In the genomic region with DNA sequence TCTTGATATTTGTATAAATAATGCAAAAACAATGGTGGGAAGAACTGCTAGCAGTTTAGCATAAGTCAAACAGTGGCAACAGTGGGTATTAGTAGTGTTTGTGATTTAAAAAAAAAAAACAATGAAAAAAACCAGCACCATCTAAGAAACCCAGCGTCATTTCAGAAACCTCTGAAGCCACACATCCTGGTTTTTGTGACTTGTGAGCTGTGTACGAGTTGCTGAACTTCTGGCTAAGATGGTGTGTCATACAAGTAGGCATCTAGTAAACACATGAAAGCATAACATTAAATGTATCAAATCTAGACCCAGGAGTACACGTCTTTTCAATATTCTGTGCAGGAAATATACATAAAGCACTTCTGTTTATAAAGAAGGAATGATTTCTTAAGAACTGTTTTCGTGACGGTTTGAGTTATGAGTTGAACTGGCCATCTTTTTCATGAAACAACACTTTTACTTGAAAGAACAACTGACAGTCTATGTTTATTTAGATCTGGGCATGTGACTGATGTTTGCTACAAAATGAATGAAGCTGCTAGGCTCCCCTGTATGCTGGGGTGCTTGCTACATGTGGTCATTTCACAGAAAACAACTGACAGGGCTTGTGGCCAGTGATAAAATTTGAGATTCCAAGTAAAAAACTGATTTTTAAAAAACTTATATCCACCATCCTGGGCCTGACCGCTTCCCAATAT, we compare ENCODE assay signal across 17 cellular contexts.
DNase-seq lines count a peak whose midpoint lies in the region; ATAC-seq, FAIRE-seq and TF ChIP-seq lines count a peak whose summit lies in the region.
"Had no signal": no experiment of that assay in that cellular context is flagged by ENCODE, and none has a peak within 500 bp of the region (broad histone marks: within the 10 kb centered on the region; RNA-seq: fewer than 3 reads in every experiment).

No MANE protein-coding gene starts in this region.

- H3K27me3 Mint-ChIP-seq in activated naive CD8-positive, alpha-beta T cell, result no peaks in the 10 kb centered on the region
- no peaks in the 10 kb centered on the region for H3K27me3 Mint-ChIP-seq in activated naive CD8-positive, alpha-beta T cell treated with anti-CD3 and anti-CD28 coated beads for 36 hours

- in situ Hi-C loops in GM12878 (cut with MboI), result loop anchor here (10.0 kb wide), 1 partner anchor 576 kb away; no protein-coding TSS in a partner anchor

- no peak for DNase-seq in activated naive CD8-positive, alpha-beta T cell treated with anti-CD3 and anti-CD28 coated beads for 36 hours
- DNase-seq in OCI-LY7 (ENCODE audit: low spot score) (no peak), GM12878 (ENCODE audit: low read depth, low spot score) (no peak), globus pallidus (ENCODE audit: low spot score) (no peak), HT-29 (ENCODE audit: low spot score) (no peak), urothelium cell line (ENCODE audit: low spot score) (no peak)
- peak in 1 of 2 donors; percentile 71 for DNase-seq in stimulated activated effector memory CD8-positive, alpha-beta T cell treated with anti-CD3 and anti-CD28 coated beads, Interleukin-12 subunit alpha, Interleukin-12 subunit beta, amount 100 ng/mL, for 72 hours (ENCODE audit: low spot score in 2 of 2)
- DNase-seq: cerebellar nuclear complex; effector CD4-positive, alpha-beta T cell; H9; NCI-H1048; NCI-H2029 treated with DMSO at 0.1 percent for 48 hours; NCI-H510A treated with DMSO at 0.1 percent for 48 hours; right cardiac atrium; testis had no signal

- TF ChIP-seq EP300 in GM12878 (IDR thresholded peaks at IDR 0.05; ENCODE audit: borderline replicate concordance in 1 of 2, control insufficient read depth in 1 of 2, low read depth in 2 of 2, low read length in 2 of 2), result no peak

- no peaks in the 10 kb centered on the region for H3K4me1 ChIP-seq in OCI-LY7 (ENCODE audit: insufficient read depth, low read length, poor library complexity, severe bottlenecking)
- 0 out of 2 replicates have a peak, but pooled peaks cover 2% of the 10 kb centered on the region for H3K4me1 ChIP-seq in GM12878 (ENCODE audit: control insufficient read depth, insufficient read depth, low read length)
- H3K4me1 ChIP-seq: testis had no signal

- H3K4me1 Mint-ChIP-seq in activated naive CD8-positive, alpha-beta T cell (ENCODE audit: low read depth), result peaks cover 61% of the 10 kb centered on the region
- H3K4me1 Mint-ChIP-seq in activated naive CD8-positive, alpha-beta T cell treated with anti-CD3 and anti-CD28 coated beads for 36 hours, result peaks cover 62% of the 10 kb centered on the region
- H3K4me1 Mint-ChIP-seq in stimulated activated effector memory CD8-positive, alpha-beta T cell treated with anti-CD3 and anti-CD28 coated beads, Interleukin-12 subunit alpha, Interleukin-12 subunit beta, amount 100 ng/mL, for 72 hours, result peaks cover 54% of the 10 kb centered on the region

- no peak for TF ChIP-seq CTCF in OCI-LY7 (conservative IDR thresholded peaks at IDR 0.05; ENCODE audit: low read length)
- no peak for TF ChIP-seq CTCF in GM12878 (IDR thresholded peaks at IDR 0.05 in 2 of 3, conservative IDR thresholded peaks at IDR 0.05 in 1 of 3; ENCODE audit: control insufficient read depth in 2 of 3, extremely low read depth in 1 of 3, insufficient read depth in 1 of 3, low read depth in 3 of 3, low read length in 3 of 3)

- RAD21 ChIA-PET in GM12878 (lab: Charles Lee; ENCODE audit: unreplicated experiment), result no interaction called here

- peak; percentile 56 for ATAC-seq in GM12878
- ATAC-seq in stimulated activated effector memory CD8-positive, alpha-beta T cell treated with anti-CD3 and anti-CD28 coated beads, Interleukin-12 subunit alpha, Interleukin-12 subunit beta, amount 100 ng/mL, for 72 hours, result peak; percentile 98
- ATAC-seq: right cardiac atrium, Right ventricle myocardium inferior had no signal

- POLR2A ChIA-PET in OCI-LY7 (lab: Charles Lee), result no interaction called here
- POLR2A ChIA-PET in GM12878 (lab: Charles Lee), result no interaction called here

- intact Hi-C loops in OCI-LY7 (cut with micrococcal nuclease; ENCODE audit: unreplicated experiment), result loop anchor here (10.0 kb wide), 1 partner anchor 494 kb away; no protein-coding TSS in a partner anchor
- intact Hi-C loops in GM12878 (cut with micrococcal nuclease; ENCODE audit: unreplicated experiment), result loop anchor here (10.0 kb wide), 2 partner anchors 494 to 576 kb away; no protein-coding TSS in a partner anchor

- no peaks in the 10 kb centered on the region for H4K20me1 ChIP-seq in OCI-LY7 (ENCODE audit: insufficient read depth, low read length)
- no peaks in the 10 kb centered on the region for H4K20me1 ChIP-seq in GM12878 (ENCODE audit: control insufficient read depth, insufficient read depth)

- H3K36me3 ChIP-seq in OCI-LY7 (ENCODE audit: insufficient read depth, low read length), result peaks cover 25% of the 10 kb centered on the region; the same call in 1 of the 2 replicates
- H3K36me3 ChIP-seq in GM12878 (ENCODE audit: control insufficient read depth in 2 of 2, insufficient read depth in 2 of 2, low read length in 1 of 2), result peaks cover 12 to 46% of the 10 kb centered on the region in 2 experiments

- H3K4me3 Mint-ChIP-seq in activated naive CD8-positive, alpha-beta T cell, result peak overlapping the region; percentile 17
- H3K4me3 Mint-ChIP-seq in activated naive CD8-positive, alpha-beta T cell treated with anti-CD3 and anti-CD28 coated beads for 36 hours, result no peak overlapping the region
- peak overlapping the region; percentile 19 for H3K4me3 Mint-ChIP-seq in stimulated activated effector memory CD8-positive, alpha-beta T cell treated with anti-CD3 and anti-CD28 coated beads, Interleukin-12 subunit alpha, Interleukin-12 subunit beta, amount 100 ng/mL, for 72 hours
- H3K4me3 Mint-ChIP-seq: H9 had no signal

- H3K4me3 ChIP-seq in OCI-LY7 (ENCODE audit: low read depth, low read length, poor library complexity, severe bottlenecking) (no peak overlapping the region), GM12878 (no peak overlapping the region)
- H3K4me3 ChIP-seq: testis had no signal

- no peak for FAIRE-seq in GM12878 (lab: Jason Lieb, UNC)
- no peak for FAIRE-seq in urothelium cell line (lab: Jason Lieb, UNC)

- 19% methylated on average over 6 of the region's 6 CpGs for WGBS in GM12878 (ENCODE audit: insufficient coverage, insufficient replicate concordance, low lambda C conversion rate, missing lambda C conversion rate)

- SMC1A ChIA-PET in GM12878 (lab: Charles Lee; ENCODE audit: uncharacterized antibody, unreplicated experiment), result interaction anchor here (0.6 to 0.7 kb wide), 2 partner anchors 9 to 1196 kb away, joined by 3 read pairs; no protein-coding TSS in a partner anchor

- CTCF ChIA-PET in OCI-LY7 (lab: Charles Lee; ENCODE audit: unreplicated experiment) (no interaction called here), GM12878 (lab: Yijun Ruan, JAX) (no interaction called here)

- TF ChIP-seq POLR2A in GM12878 (IDR thresholded peaks at IDR 0.05; ENCODE audit: low read depth, low read length), result no peak

- H3K27ac ChIP-seq in OCI-LY7 (ENCODE audit: low read depth, low read length, poor library complexity, severe bottlenecking) (no peak overlapping the region), GM12878 (ENCODE audit: control insufficient read depth, insufficient read depth) (no peak overlapping the region)
- H3K27ac ChIP-seq: testis had no signal

- H3K4me2 ChIP-seq in OCI-LY7 (ENCODE audit: low read length) (no peak overlapping the region), GM12878 (ENCODE audit: control insufficient read depth, insufficient read depth) (no peak overlapping the region)

- H3K9me3 Mint-ChIP-seq in activated naive CD8-positive, alpha-beta T cell (ENCODE audit: low read depth), result no peaks in the 10 kb centered on the region
- H3K9me3 Mint-ChIP-seq in activated naive CD8-positive, alpha-beta T cell treated with anti-CD3 and anti-CD28 coated beads for 36 hours, result no peaks in the 10 kb centered on the region
- H3K9me3 Mint-ChIP-seq in stimulated activated effector memory CD8-positive, alpha-beta T cell treated with anti-CD3 and anti-CD28 coated beads, Interleukin-12 subunit alpha, Interleukin-12 subunit beta, amount 100 ng/mL, for 72 hours, result no peaks in the 10 kb centered on the region

- H3K9me2 ChIP-seq in OCI-LY7 (ENCODE audit: insufficient read depth, low read length), result no peaks in the 10 kb centered on the region

- no peaks in the 10 kb centered on the region for H3K27me3 ChIP-seq in GM12878 (replicated peaks in 1 of 2; ENCODE audit: control insufficient read depth in 2 of 2, insufficient read depth in 2 of 2, low read length in 1 of 2)
- H3K27me3 ChIP-seq: testis had no signal

- H3K36me3 Mint-ChIP-seq in activated naive CD8-positive, alpha-beta T cell, result peaks cover 6% of the 10 kb centered on the region
- H3K36me3 Mint-ChIP-seq in activated naive CD8-positive, alpha-beta T cell treated with anti-CD3 and anti-CD28 coated beads for 36 hours, result peaks cover 49% of the 10 kb centered on the region
- H3K36me3 Mint-ChIP-seq in stimulated activated effector memory CD8-positive, alpha-beta T cell treated with anti-CD3 and anti-CD28 coated beads, Interleukin-12 subunit alpha, Interleukin-12 subunit beta, amount 100 ng/mL, for 72 hours, result peaks cover 99% of the 10 kb centered on the region

- BruUV-seq in OCI-LY7 (replicated peaks; lab: Mats Ljungman, UMichigan) (TSS peak; percentile 22), GM12878 (replicated peaks; lab: Mats Ljungman, UMichigan) (TSS peak; percentile 2)

- no peak for TF ChIP-seq RAD21 in GM12878 (IDR thresholded peaks at IDR 0.05; ENCODE audit: insufficient read depth, low read depth, low read length)

- no peak overlapping the region for H3K9ac ChIP-seq in GM12878 (ENCODE audit: control insufficient read depth, insufficient read depth, low read length)

- H3K9me3 ChIP-seq in OCI-LY7 (ENCODE audit: low read length) (no peaks in the 10 kb centered on the region), GM12878 (replicated peaks; ENCODE audit: control insufficient read depth, insufficient read depth, low read length) (no peaks in the 10 kb centered on the region)
- H3K9me3 ChIP-seq: testis had no signal

- peak overlapping the region; percentile 76 for H3K27ac Mint-ChIP-seq in activated naive CD8-positive, alpha-beta T cell
- H3K27ac Mint-ChIP-seq in activated naive CD8-positive, alpha-beta T cell treated with anti-CD3 and anti-CD28 coated beads for 36 hours, result no peak overlapping the region
- peak overlapping the region; percentile 89 for H3K27ac Mint-ChIP-seq in stimulated activated effector memory CD8-positive, alpha-beta T cell treated with anti-CD3 and anti-CD28 coated beads, Interleukin-12 subunit alpha, Interleukin-12 subunit beta, amount 100 ng/mL, for 72 hours

- H2AFZ ChIP-seq in OCI-LY7 (ENCODE audit: low read length) (no peak overlapping the region), GM12878 (ENCODE audit: control insufficient read depth, low read depth, low read length) (no peak overlapping the region)

- H3K79me2 ChIP-seq in OCI-LY7 (ENCODE audit: insufficient read depth, low read depth, low read length) (no peaks in the 10 kb centered on the region), GM12878 (ENCODE audit: control insufficient read depth, insufficient read depth, low read length) (no peaks in the 10 kb centered on the region)
